Comparison of ENCODE assay signal across 14 cellular contexts in genomic region chr20:18728165-18728866, GRCh38.
DNase-seq lines count a peak whose midpoint lies in the region; ATAC-seq and TF ChIP-seq lines count a peak whose summit lies in the region.
"Had no signal": no experiment of that assay in that cellular context is flagged by ENCODE, and none has a peak within 500 bp of the region (broad histone marks: within the 10 kb centered on the region; RNA-seq: fewer than 3 reads in every experiment).

No MANE protein-coding gene starts in this region.

- no peaks in the 10 kb centered on the region; the same call in 1 of the 2 replicates for H4K20me1 ChIP-seq in SU-DHL-6 (ENCODE audit: low read depth, low read length)

- TF ChIP-seq POLR2A in ovary (IDR thresholded peaks at IDR 0.05): no peak

- H3K4me1 ChIP-seq in ovary (ENCODE audit: insufficient read depth): no peaks in the 10 kb centered on the region

- peak; percentile 86 for ATAC-seq in GM18519 (IDR thresholded peaks at IDR 0.05; ENCODE audit: low FRiP score, unreplicated experiment)
- ATAC-seq in GM21515 (IDR thresholded peaks at IDR 0.05; ENCODE audit: unreplicated experiment): peak; percentile 94
- ATAC-seq in HG03108 (IDR thresholded peaks at IDR 0.05; ENCODE audit: unreplicated experiment): peak; percentile 95
- ATAC-seq: activated T-helper 17 cell treated with anti-CD3 and anti-CD28 coated beads, Interleukin-2, amount 50 U/mL, for 72 hours; naive thymus-derived CD4-positive, alpha-beta T cell had no signal

- H2AFZ ChIP-seq in SU-DHL-6 (ENCODE audit: low read depth, low read length, severe bottlenecking): no peak overlapping the region

- H3K27me3 ChIP-seq in SU-DHL-6 (ENCODE audit: low read length): no peaks in the 10 kb centered on the region
- H3K27me3 ChIP-seq in ovary: no peaks in the 10 kb centered on the region

- H3K9me2 ChIP-seq in SU-DHL-6 (replicated peaks; ENCODE audit: insufficient read depth, low read length): no peaks in the 10 kb centered on the region

- H3K27ac ChIP-seq in SU-DHL-6 (ENCODE audit: low read depth, low read length) (peak overlapping the region; percentile 17; the same call in 1 of the 2 replicates), ovary (no peak overlapping the region)
- H3K27ac ChIP-seq: HL-60 had no signal

- H3K4me3 ChIP-seq in SU-DHL-6 (ENCODE audit: insufficient read depth, low read length, poor library complexity, severe bottlenecking) (no peak overlapping the region), ovary (no peak overlapping the region)

- no peak for TF ChIP-seq EP300 in ovary (IDR thresholded peaks at IDR 0.05)

- intact Hi-C loops in posterior cingulate gyrus (cut with DNase I) (no loop called here), ovary (cut with DNase I) (no loop called here)

- no peaks in the 10 kb centered on the region for H3K79me2 ChIP-seq in SU-DHL-6 (ENCODE audit: insufficient read depth, low read length)

- no peaks in the 10 kb centered on the region for H3F3A ChIP-seq in SU-DHL-6 (ENCODE audit: insufficient read depth)

- H3K4me2 ChIP-seq in SU-DHL-6 (ENCODE audit: low read depth, low read length, poor library complexity, severe bottlenecking): peak overlapping the region; percentile 30

- DNase-seq in posterior cingulate gyrus (no peak), superior temporal gyrus (ENCODE audit: extremely low spot score) (no peak), ovary (no peak)
- no peak for DNase-seq in NK-92 treated with Interleukin-12 subunit alpha and Interleukin-12 subunit beta, amount 100 ng/mL, for 24 hours (lab: John Stamatoyannopoulos, UW)
- DNase-seq: dermis blood vessel endothelial cell; hippocampal formation; naive thymus-derived CD4-positive, alpha-beta T cell; stimulated activated CD4-positive, alpha-beta T cell treated with anti-CD3 and anti-CD28 coated beads, Interleukin-4, amount 100 ng/mL, for 1 hour had no signal

- TF ChIP-seq CTCF in SU-DHL-6 (IDR thresholded peaks at IDR 0.05; ENCODE audit: insufficient read depth, low read length, poor library complexity, severe bottlenecking): no peak
- no peak for TF ChIP-seq CTCF in ovary (IDR thresholded peaks at IDR 0.05)

- no peak overlapping the region for H3K9ac ChIP-seq in SU-DHL-6 (ENCODE audit: low read length)

- 65 to 76% (median 73%) methylated on average over 8 of the region's 8 CpGs for WGBS in ovary, 3 donors

- H3K9me3 ChIP-seq in SU-DHL-6 (ENCODE audit: insufficient read depth, low read length) (no peaks in the 10 kb centered on the region), ovary (no peaks in the 10 kb centered on the region)

- H3K36me3 ChIP-seq in SU-DHL-6 (ENCODE audit: low read length): no peaks in the 10 kb centered on the region
- no peaks in the 10 kb centered on the region for H3K36me3 ChIP-seq in ovary
